In genomic region chr7:81924494-81924893, GRCh38 we compare ENCODE assay signal across 1 cellular context.
TF ChIP-seq lines count a peak whose summit lies in the region.

No MANE protein-coding gene starts in this region.

TF ChIP-seq in GM12878, 131 proteins besides CTCF, POLR2A, EP300 and RAD21 (continued from another document):
- TF ChIP-seq KDM1A (IDR thresholded peaks at IDR 0.05; ENCODE audit: borderline replicate concordance), result no peak
- TF ChIP-seq FOXK2 (IDR thresholded peaks at IDR 0.05), result no peak
- no peak for TF ChIP-seq IRF5 (IDR thresholded peaks at IDR 0.05; ENCODE audit: borderline replicate concordance)
- no peak for TF ChIP-seq TAF1 (IDR thresholded peaks at IDR 0.05; ENCODE audit: borderline replicate concordance, low read depth, low read length)
- TF ChIP-seq MEF2A (IDR thresholded peaks at IDR 0.05; ENCODE audit: insufficient read depth, low read depth, low read length), result peak; percentile 54; the same call in 1 of the 2 replicates
- no peak for TF ChIP-seq USF2 (IDR thresholded peaks at IDR 0.05; ENCODE audit: borderline replicate concordance, low read depth, low read length)
- no peak for TF ChIP-seq RBBP5 (conservative IDR thresholded peaks at IDR 0.05)
- no peak for TF ChIP-seq ZNF622 (IDR thresholded peaks at IDR 0.05)
- no peak for TF ChIP-seq YY1 (IDR thresholded peaks at IDR 0.05; ENCODE audit: low read depth, low read length)
- TF ChIP-seq CUX1 (IDR thresholded peaks at IDR 0.05; ENCODE audit: insufficient replicate concordance, low read depth, low read length), result no peak
- peak; percentile 83 for TF ChIP-seq TCF7 (IDR thresholded peaks at IDR 0.05; ENCODE audit: borderline replicate concordance)
- TF ChIP-seq BMI1 (IDR thresholded peaks at IDR 0.05; ENCODE audit: borderline replicate concordance), result peak; percentile 69
- no peak for TF ChIP-seq ZBTB11 (CRISPR knock-in tag; IDR thresholded peaks at IDR 0.05)
- peak; percentile 46; the same call in 1 of the 2 replicates for TF ChIP-seq CREB1 (IDR thresholded peaks at IDR 0.05; ENCODE audit: low read depth)
- no peak for TF ChIP-seq MLLT1 (IDR thresholded peaks at IDR 0.05)
- peak; percentile 85 for TF ChIP-seq ATF2 (IDR thresholded peaks at IDR 0.05; ENCODE audit: low read length)
- TF ChIP-seq SP1 (IDR thresholded peaks at IDR 0.05; ENCODE audit: low read depth, low read length), result no peak
- TF ChIP-seq ZNF592 (IDR thresholded peaks at IDR 0.05), result no peak
- no peak for TF ChIP-seq BACH1 (IDR thresholded peaks at IDR 0.05; ENCODE audit: borderline replicate concordance)
- TF ChIP-seq CREM (IDR thresholded peaks at IDR 0.05; ENCODE audit: low read depth), result peak; percentile 77
- TF ChIP-seq ZNF687 (IDR thresholded peaks at IDR 0.05), result no peak
- peak; percentile 92 for TF ChIP-seq ZNF24 (IDR thresholded peaks at IDR 0.05)
- no peak for TF ChIP-seq SREBF1 (IDR thresholded peaks at IDR 0.05; ENCODE audit: low read length)
- TF ChIP-seq MTA2 (IDR thresholded peaks at IDR 0.05; ENCODE audit: low read depth), result peak; percentile 95
- TF ChIP-seq REST (IDR thresholded peaks at IDR 0.05; ENCODE audit: low read depth, low read length), result no peak
- TF ChIP-seq RCOR1 (conservative IDR thresholded peaks at IDR 0.05; ENCODE audit: low read depth, low read length), result no peak
